In genomic region chr2:100588071-100588786, GRCh38 we compare ENCODE assay signal across 8 cellular contexts. TPM values are rescaled to one million over a fixed set of nuclear protein-coding genes. Genes with fewer than 3 reads are reported as not detected.
DNase-seq lines count a peak whose midpoint lies in the region; ATAC-seq and TF ChIP-seq lines count a peak whose summit lies in the region.

No MANE protein-coding gene starts in this region.

- no peak overlapping the region for H3K4me2 ChIP-seq in fibroblast of lung (ENCODE audit: extremely low read depth, insufficient read depth, low read length)
- H3K4me2 ChIP-seq in OCI-LY7 (ENCODE audit: low read length) = no peak overlapping the region

- no peaks in the 10 kb centered on the region for H3K36me3 Mint-ChIP-seq in CD8-positive, alpha-beta memory T cell

- no peaks in the 10 kb centered on the region for H4K20me1 ChIP-seq in fibroblast of lung (ENCODE audit: control insufficient read depth, extremely low read depth, insufficient read depth, low read length)
- H4K20me1 ChIP-seq in OCI-LY7 (ENCODE audit: insufficient read depth, low read length) = no peaks in the 10 kb centered on the region

- H3K27ac ChIP-seq in CD8-positive, alpha-beta memory T cell (ENCODE audit: low read depth, low read length) = no peak overlapping the region
- H3K27ac ChIP-seq in fibroblast of lung (ENCODE audit: insufficient read depth, low read length) (no peak overlapping the region), OCI-LY7 (ENCODE audit: low read depth, low read length, poor library complexity, severe bottlenecking) (no peak overlapping the region)

- BruUV-seq in OCI-LY7 (replicated peaks; lab: Mats Ljungman, UMichigan) = no TSS peak

- peaks cover 11% of the 10 kb centered on the region for H3K4me1 ChIP-seq in CD8-positive, alpha-beta memory T cell (ENCODE audit: insufficient read depth, low read length)
- H3K4me1 ChIP-seq in fibroblast of lung (ENCODE audit: control insufficient read depth, extremely low read depth, insufficient read depth, low read length) = no peaks in the 10 kb centered on the region
- H3K4me1 ChIP-seq in OCI-LY7 (ENCODE audit: insufficient read depth, low read length, poor library complexity, severe bottlenecking) = no peaks in the 10 kb centered on the region

- TF ChIP-seq CTCF in fibroblast of lung (conservative IDR thresholded peaks at IDR 0.05 in 1 of 2, IDR thresholded peaks at IDR 0.05 in 1 of 2; ENCODE audit: low read depth in 1 of 2, low read length in 2 of 2) (no peak), OCI-LY7 (conservative IDR thresholded peaks at IDR 0.05; ENCODE audit: low read length) (no peak)

- peaks cover 21 to 66% (median 34%) of the 10 kb centered on the region in 3 donors for H3K4me1 Mint-ChIP-seq in CD8-positive, alpha-beta memory T cell

- peak overlapping the region; percentile 38 to 93 (median 56) for H3K27ac Mint-ChIP-seq in CD8-positive, alpha-beta memory T cell

- intact Hi-C loops in OCI-LY7 (cut with micrococcal nuclease; ENCODE audit: unreplicated experiment) = no loop called here

- no peak overlapping the region for H3K4me3 ChIP-seq in CD8-positive, alpha-beta memory T cell (ENCODE audit: low read length)
- H3K4me3 ChIP-seq in fibroblast of lung (replicated peaks in 1 of 4; ENCODE audit: control extremely low read depth in 1 of 4, insufficient read depth in 1 of 4, low read depth in 3 of 4, low read length in 4 of 4) (no peak overlapping the region), OCI-LY7 (ENCODE audit: low read depth, low read length, poor library complexity, severe bottlenecking) (no peak overlapping the region)

- no peaks in the 10 kb centered on the region for H3K36me3 ChIP-seq in CD8-positive, alpha-beta memory T cell (ENCODE audit: insufficient read depth, low read length)
- no peaks in the 10 kb centered on the region for H3K36me3 ChIP-seq in fibroblast of lung (ENCODE audit: control insufficient read depth, insufficient read depth, low read length)
- H3K36me3 ChIP-seq in OCI-LY7 (ENCODE audit: insufficient read depth, low read length) = no peaks in the 10 kb centered on the region

- H3K27me3 Mint-ChIP-seq in CD8-positive, alpha-beta memory T cell = peaks cover 0 to 2% of the 10 kb centered on the region in 2 donors

- ATAC-seq in GM21723 (IDR thresholded peaks at IDR 0.05; ENCODE audit: unreplicated experiment) (peak; percentile 86), HG03108 (IDR thresholded peaks at IDR 0.05; ENCODE audit: unreplicated experiment) (no peak)

- no peaks in the 10 kb centered on the region for H3K27me3 ChIP-seq in CD8-positive, alpha-beta memory T cell (ENCODE audit: insufficient read depth, low read length, poor library complexity, severe bottlenecking)
- H3K27me3 ChIP-seq in fibroblast of lung (ENCODE audit: control insufficient read depth, insufficient read depth, low read length) = peaks cover 2% of the 10 kb centered on the region

- peak overlapping the region in 2 of 7 donors; percentile 13 to 50 for H3K4me3 Mint-ChIP-seq in CD8-positive, alpha-beta memory T cell

- DNase-seq in CD8-positive, alpha-beta memory T cell = peak in 3 of 5 donors; percentile 52 to 75 (median 67)
- DNase-seq in RPMI8226 = peak; percentile 58
- peak; percentile 75 to 83 for DNase-seq in fibroblast of lung (ENCODE audit: low read depth in 2 of 2)
- DNase-seq in stimulated activated CD4-positive, alpha-beta T cell treated with anti-CD3 and anti-CD28 coated beads, Interleukin-12 subunit alpha, Interleukin-12 subunit beta, amount 100 ng/mL, for 4 hours = no peak
- no peak for DNase-seq in ACHN
- no peak for DNase-seq in OCI-LY7 (ENCODE audit: low spot score)

- H3K9me3 Mint-ChIP-seq in CD8-positive, alpha-beta memory T cell = no peaks in the 10 kb centered on the region

- H3K9ac ChIP-seq in fibroblast of lung (ENCODE audit: insufficient read depth, low read length) = no peak overlapping the region

- CTCF ChIA-PET in CD8-positive, alpha-beta memory T cell (lab: Charles Lee) = interaction anchor here (1.0 to 1.9 kb wide), 5 partner anchors 8 to 28 kb away, joined by 3 to 6 read pairs (median 4); partner anchors contain the start of gene PDCL3
- CTCF ChIA-PET in OCI-LY7 (lab: Charles Lee; ENCODE audit: unreplicated experiment) = no interaction called here

- H3K9me2 ChIP-seq in OCI-LY7 (ENCODE audit: insufficient read depth, low read length) = no peaks in the 10 kb centered on the region

- POLR2A ChIA-PET in CD8-positive, alpha-beta memory T cell (lab: Charles Lee) = interaction anchor here (1.3 to 1.7 kb wide), 2 partner anchors 26 to 414 kb away, joined by 6 to 12 read pairs; partner anchors contain the start of genes PDCL3 and RPL31
- POLR2A ChIA-PET in OCI-LY7 (lab: Charles Lee) = interaction anchor here (1.0 kb wide), 1 partner anchor 10 kb away, joined by 3 read pairs; no protein-coding TSS in a partner anchor

- in situ Hi-C loops in ACHN (cut with HindIII; ENCODE audit: low pct_ligation_motif_present, low pct_unique_long_range_greater_than_20kb, low sequenced_read_pairs) = no loop called here

- no peaks in the 10 kb centered on the region for H3K9me3 ChIP-seq in CD8-positive, alpha-beta memory T cell (ENCODE audit: low read length)
- H3K9me3 ChIP-seq in fibroblast of lung (ENCODE audit: control insufficient read depth, insufficient read depth, low read depth, low read length) (no peaks in the 10 kb centered on the region), OCI-LY7 (ENCODE audit: low read length) (no peaks in the 10 kb centered on the region)

- H2AFZ ChIP-seq in fibroblast of lung (ENCODE audit: low read length) (no peak overlapping the region), OCI-LY7 (ENCODE audit: low read length) (no peak overlapping the region)

- H3K79me2 ChIP-seq in fibroblast of lung (ENCODE audit: control insufficient read depth, insufficient read depth, low read length) (no peaks in the 10 kb centered on the region), OCI-LY7 (ENCODE audit: insufficient read depth, low read depth, low read length) (no peaks in the 10 kb centered on the region)

RNA-seq across cellular contexts. Expression of gene PDCL3, which starts 25.4 kb away (rescaled TPM):
- total RNA-seq in CD8-positive, alpha-beta memory T cell = 10 to 100 TPM; 46.5 to 54.1 TPM
- 52.0 TPM for polyA plus RNA-seq in CD8-positive, alpha-beta memory T cell
- 11.4 and 13.4 TPM in 2 replicates for total RNA-seq in fibroblast of lung
- polyA plus RNA-seq in fibroblast of lung = 29.0 and 36.1 TPM in 2 replicates
- 24.2 and 31.2 TPM in 2 replicates for polyA plus RNA-seq in fibroblast of lung (2012)
- 0.94 and 3.5 TPM in 2 replicates for polyA minus RNA-seq in fibroblast of lung (ENCODE audit: low replicate concordance)
- 10.6 and 12.3 TPM in 2 replicates for total RNA-seq in OCI-LY7 (2014; rRNA removed; shearing (Covaris generic))
- 19.2 and 21.7 TPM in 2 replicates for total RNA-seq in OCI-LY7 (2022)

Comparison
In these comparisons a context has a peak if more than half of its experiments do, and no peak if none do; other contexts are left out.
1. DNase-seq: peak in CD8-positive, alpha-beta memory T cell (3 of 5), RPMI8226 (single experiment) and fibroblast of lung (2 of 2); none in stimulated activated CD4-positive, alpha-beta T cell treated with anti-CD3 and anti-CD28 coated beads, Interleukin-12 subunit alpha, Interleukin-12 subunit beta, amount 100 ng/mL, for 4 hours (single experiment), ACHN (single experiment) and OCI-LY7 (single experiment).